Comparison of ENCODE assay signal across 8 cellular contexts in the genomic region with DNA sequence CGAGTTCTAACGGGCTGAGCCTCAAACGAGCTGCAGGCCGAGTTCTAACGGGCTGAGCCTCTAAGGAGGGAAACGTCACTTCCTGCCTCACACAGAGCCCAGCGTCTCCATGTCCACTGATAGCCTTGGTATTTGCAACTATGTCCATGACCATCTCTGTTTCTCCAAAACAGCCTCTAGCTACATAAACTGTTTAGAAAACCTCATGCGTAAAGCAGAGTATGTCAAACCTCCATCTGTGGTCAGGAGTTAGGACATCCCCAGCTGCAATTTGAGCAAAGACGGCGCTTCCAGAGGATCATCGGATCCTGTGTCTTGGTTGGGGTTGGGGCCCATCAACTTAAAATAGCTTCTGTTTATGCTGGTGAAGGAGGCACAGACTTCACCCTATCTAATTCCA. TPM values are rescaled to one million over a fixed set of nuclear protein-coding genes. Genes with fewer than 3 reads are reported as not detected.
DNase-seq lines count a peak whose midpoint lies in the region; ATAC-seq lines count a peak whose summit lies in the region.

No MANE protein-coding gene starts in this region.

- POLR2A ChIA-PET in activated CD4-positive, alpha-beta T cell treated with anti-CD3 and anti-CD28 coated beads, Interleukin-2, amount 10 ng/mL, durations not matched to agents 7 days and 5 days (lab: Charles Lee), result interaction anchor here (1.0 kb wide), 1 partner anchor 19 kb away, joined by 3 read pairs; no protein-coding TSS in a partner anchor

- H3K27me3 Mint-ChIP-seq in activated CD4-positive, alpha-beta T cell treated with anti-CD3 and anti-CD28 coated beads, Interleukin-2, amount 10 ng/mL, durations not matched to agents 7 days and 5 days, result no peaks in the 10 kb centered on the region
- H3K27me3 Mint-ChIP-seq in stimulated activated naive CD8-positive, alpha-beta T cell treated with anti-CD3 and anti-CD28 coated beads, Interleukin-15, amount 100 ng/mL, for 72 hours, result no peaks in the 10 kb centered on the region

- intact Hi-C loops in Right ventricle myocardium superior (cut with DNase I) (no loop called here), left ventricle myocardium superior (cut with micrococcal nuclease) (no loop called here)

- H3K4me3 Mint-ChIP-seq in activated CD4-positive, alpha-beta T cell treated with anti-CD3 and anti-CD28 coated beads, Interleukin-2, amount 10 ng/mL, durations not matched to agents 7 days and 5 days, result no peak overlapping the region
- peak overlapping the region; percentile 26 to 33 for H3K4me3 Mint-ChIP-seq in stimulated activated naive CD8-positive, alpha-beta T cell treated with anti-CD3 and anti-CD28 coated beads, Interleukin-15, amount 100 ng/mL, for 72 hours

- H3K36me3 Mint-ChIP-seq in activated CD4-positive, alpha-beta T cell treated with anti-CD3 and anti-CD28 coated beads, Interleukin-2, amount 10 ng/mL, durations not matched to agents 7 days and 5 days (ENCODE audit: low read depth), result peaks cover 57% of the 10 kb centered on the region

- peak; percentile 6 for DNase-seq in Right ventricle myocardium superior
- no peak for DNase-seq in left ventricle myocardium superior
- DNase-seq in activated CD4-positive, alpha-beta T cell treated with anti-CD3 and anti-CD28 coated beads, Interleukin-2, amount 10 ng/mL, durations not matched to agents 7 days and 5 days, result no peak
- DNase-seq in foreskin melanocyte, result peak; percentile 93
- DNase-seq in stimulated activated naive CD8-positive, alpha-beta T cell treated with anti-CD3 and anti-CD28 coated beads, Interleukin-15, amount 100 ng/mL, for 72 hours, result no peak
- DNase-seq in cortex of kidney (lab: John Stamatoyannopoulos, UW), result no peak

- no peaks in the 10 kb centered on the region for H3K9me3 Mint-ChIP-seq in activated CD4-positive, alpha-beta T cell treated with anti-CD3 and anti-CD28 coated beads, Interleukin-2, amount 10 ng/mL, durations not matched to agents 7 days and 5 days
- H3K9me3 Mint-ChIP-seq in stimulated activated naive CD8-positive, alpha-beta T cell treated with anti-CD3 and anti-CD28 coated beads, Interleukin-15, amount 100 ng/mL, for 72 hours, result no peaks in the 10 kb centered on the region

- CTCF ChIA-PET in activated CD4-positive, alpha-beta T cell treated with anti-CD3 and anti-CD28 coated beads, Interleukin-2, amount 10 ng/mL, durations not matched to agents 7 days and 5 days (lab: Charles Lee), result interaction anchor here (0.6 to 3.5 kb wide), 4 partner anchors 16 to 295 kb away, joined by 3 to 15 read pairs (median 4); no protein-coding TSS in a partner anchor

- no peak for ATAC-seq in Right ventricle myocardium superior (ENCODE audit: poor library complexity)
- ATAC-seq in left ventricle myocardium superior, result no peak
- ATAC-seq in stimulated activated naive CD8-positive, alpha-beta T cell treated with anti-CD3 and anti-CD28 coated beads, Interleukin-15, amount 100 ng/mL, for 72 hours, result peak; percentile 41
- ATAC-seq in HG02970 (IDR thresholded peaks at IDR 0.05; ENCODE audit: low FRiP score, unreplicated experiment), result no peak
- ATAC-seq in HG02870 (IDR thresholded peaks at IDR 0.05; ENCODE audit: unreplicated experiment), result no peak

- peaks cover 76% of the 10 kb centered on the region for H3K4me1 Mint-ChIP-seq in activated CD4-positive, alpha-beta T cell treated with anti-CD3 and anti-CD28 coated beads, Interleukin-2, amount 10 ng/mL, durations not matched to agents 7 days and 5 days
- H3K4me1 Mint-ChIP-seq in stimulated activated naive CD8-positive, alpha-beta T cell treated with anti-CD3 and anti-CD28 coated beads, Interleukin-15, amount 100 ng/mL, for 72 hours, result peaks cover 92% of the 10 kb centered on the region

- peak overlapping the region; percentile 76 for H3K27ac Mint-ChIP-seq in activated CD4-positive, alpha-beta T cell treated with anti-CD3 and anti-CD28 coated beads, Interleukin-2, amount 10 ng/mL, durations not matched to agents 7 days and 5 days
- H3K27ac Mint-ChIP-seq in stimulated activated naive CD8-positive, alpha-beta T cell treated with anti-CD3 and anti-CD28 coated beads, Interleukin-15, amount 100 ng/mL, for 72 hours, result no peak overlapping the region

RNA-seq across cellular contexts. Expression of a gene that starts 20.8 kb away (rescaled TPM):
- total RNA-seq in Right ventricle myocardium superior (11.2 TPM), left ventricle myocardium superior (12.3 TPM)
- 100 to 1,000 TPM; 114 to 115 TPM for total RNA-seq in activated CD4-positive, alpha-beta T cell treated with anti-CD3 and anti-CD28 coated beads, Interleukin-2, amount 10 ng/mL, durations not matched to agents 7 days and 5 days

Comparison
In these comparisons a context has a peak if more than half of its experiments do, and no peak if none do; other contexts are left out.
1. DNase-seq: peak in Right ventricle myocardium superior (single experiment) and foreskin melanocyte (single experiment); none in left ventricle myocardium superior (single experiment), activated CD4-positive, alpha-beta T cell treated with anti-CD3 and anti-CD28 coated beads, Interleukin-2, amount 10 ng/mL, durations not matched to agents 7 days and 5 days (single experiment), stimulated activated naive CD8-positive, alpha-beta T cell treated with anti-CD3 and anti-CD28 coated beads, Interleukin-15, amount 100 ng/mL, for 72 hours (0 of 2) and cortex of kidney (single experiment).